ENCODE assay signal across 14 cellular contexts in genomic region chr9:127855522-127855921, GRCh38. TPM values are rescaled to one million over a fixed set of nuclear protein-coding genes. Genes with fewer than 3 reads are reported as not detected.
DNase-seq lines count a peak whose midpoint lies in the region; ATAC-seq and TF ChIP-seq lines count a peak whose summit lies in the region.
"Had no signal": no experiment of that assay in that cellular context is flagged by ENCODE, and none has a peak within 500 bp of the region (broad histone marks: within the 10 kb centered on the region; RNA-seq: fewer than 3 reads in every experiment).

No MANE protein-coding gene starts in this region.

- TF ChIP-seq CTCF in VCaP (conservative IDR thresholded peaks at IDR 0.05) (no peak), esophagus muscularis mucosa (IDR thresholded peaks at IDR 0.05) (no peak), gastrocnemius medialis (IDR thresholded peaks at IDR 0.05 in 4 of 5, conservative IDR thresholded peaks at IDR 0.05 in 1 of 5) (no peak), GM10266 (IDR thresholded peaks at IDR 0.05; ENCODE audit: control insufficient read depth, insufficient read depth, low read depth, missing control alignments) (no peak)

- peaks cover 0 to 30% (median 0%) of the 10 kb centered on the region in 4 donors for H3K36me3 ChIP-seq in esophagus muscularis mucosa
- no peaks in the 10 kb centered on the region for H3K36me3 ChIP-seq in gastrocnemius medialis

- H3K9me3 ChIP-seq in esophagus muscularis mucosa (no peaks in the 10 kb centered on the region), gastrocnemius medialis (no peaks in the 10 kb centered on the region)
- H3K9me3 ChIP-seq: A549 had no signal

- in situ Hi-C loops in gastrocnemius medialis (cut with MboI; ENCODE audit: low sequenced_read_pairs in 4 of 4), result no loop called here

- TF ChIP-seq POLR2A in esophagus muscularis mucosa (IDR thresholded peaks at IDR 0.05; ENCODE audit: low read depth) (no peak), gastrocnemius medialis (IDR thresholded peaks at IDR 0.05) (no peak)

- no peak for ATAC-seq in activated CD4-positive, alpha-beta T cell treated with anti-CD3 and anti-CD28 coated beads for 36 hours
- no peak for ATAC-seq in gastrocnemius medialis
- ATAC-seq: A549, sciatic nerve had no signal

- no peaks in the 10 kb centered on the region for H3K27me3 Mint-ChIP-seq in activated CD4-positive, alpha-beta T cell treated with anti-CD3 and anti-CD28 coated beads, Interleukin-2, amount 10 ng/mL, durations not matched to agents 24 days and 14 days
- H3K27me3 Mint-ChIP-seq in activated CD4-positive, alpha-beta T cell treated with anti-CD3 and anti-CD28 coated beads for 36 hours, result no peaks in the 10 kb centered on the region

- intact Hi-C loops in activated CD4-positive, alpha-beta T cell treated with anti-CD3 and anti-CD28 coated beads, Interleukin-2, amount 10 ng/mL, durations not matched to agents 24 days and 14 days (cut with micrococcal nuclease), result no loop called here
- intact Hi-C loops in activated CD4-positive, alpha-beta T cell treated with anti-CD3 and anti-CD28 coated beads for 36 hours (cut with DNase I, micrococcal nuclease), result no loop called here
- intact Hi-C loops in esophagus muscularis mucosa (cut with DNase I), result loop anchor here (5.0 kb wide), 1 partner anchor 43 kb away; no protein-coding TSS in a partner anchor
- intact Hi-C loops in gastrocnemius medialis (cut with DNase I; ENCODE audit: low total_unique reads), result no loop called here

- H3K27me3 ChIP-seq in esophagus muscularis mucosa (peaks cover 0 to 8% (median 0%) of the 10 kb centered on the region in 4 donors), gastrocnemius medialis (no peaks in the 10 kb centered on the region)

- peak overlapping the region; percentile 92 for H3K27ac ChIP-seq in VCaP
- H3K27ac ChIP-seq in esophagus muscularis mucosa (replicated peaks in 1 of 4), result peak overlapping the region in 3 of 4 donors; percentile 80 to 86 (median 86)
- H3K27ac ChIP-seq in gastrocnemius medialis, result peak overlapping the region in 3 of 4 donors; percentile 69 to 80 (median 78)
- H3K27ac ChIP-seq: A549 had no signal

- CTCF ChIA-PET in activated CD4-positive, alpha-beta T cell treated with anti-CD3 and anti-CD28 coated beads for 36 hours (lab: Charles Lee), result interaction anchor here (0.7 to 3.2 kb wide), 5 partner anchors 9 to 330 kb away, joined by 3 to 14 read pairs (median 3); no protein-coding TSS in a partner anchor

- TF ChIP-seq EP300 in esophagus muscularis mucosa (IDR thresholded peaks at IDR 0.05), result no peak

- peaks cover 15% of the 10 kb centered on the region for H3K36me3 Mint-ChIP-seq in activated CD4-positive, alpha-beta T cell treated with anti-CD3 and anti-CD28 coated beads, Interleukin-2, amount 10 ng/mL, durations not matched to agents 24 days and 14 days (ENCODE audit: low read depth)
- peaks cover 11% of the 10 kb centered on the region for H3K36me3 Mint-ChIP-seq in activated CD4-positive, alpha-beta T cell treated with anti-CD3 and anti-CD28 coated beads for 36 hours (ENCODE audit: low read depth)
- H3K36me3 Mint-ChIP-seq: IgD-negative memory B cell had no signal

- H3K9me3 Mint-ChIP-seq in activated CD4-positive, alpha-beta T cell treated with anti-CD3 and anti-CD28 coated beads, Interleukin-2, amount 10 ng/mL, durations not matched to agents 24 days and 14 days, result peaks cover 1% of the 10 kb centered on the region
- peaks cover 2% of the 10 kb centered on the region for H3K9me3 Mint-ChIP-seq in activated CD4-positive, alpha-beta T cell treated with anti-CD3 and anti-CD28 coated beads for 36 hours (ENCODE audit: low read depth)

- peak overlapping the region; percentile 48 for H3K4me3 Mint-ChIP-seq in activated CD4-positive, alpha-beta T cell treated with anti-CD3 and anti-CD28 coated beads, Interleukin-2, amount 10 ng/mL, durations not matched to agents 24 days and 14 days
- no peak overlapping the region for H3K4me3 Mint-ChIP-seq in activated CD4-positive, alpha-beta T cell treated with anti-CD3 and anti-CD28 coated beads for 36 hours
- H3K4me3 Mint-ChIP-seq: IgD-negative memory B cell had no signal

- H3K4me1 ChIP-seq in esophagus muscularis mucosa (peaks cover 58 to 76% (median 66%) of the 10 kb centered on the region in 4 donors), gastrocnemius medialis (peaks cover 18 to 25% of the 10 kb centered on the region in 2 donors)
- H3K4me1 ChIP-seq: A549 had no signal

- POLR2A ChIA-PET in activated CD4-positive, alpha-beta T cell treated with anti-CD3 and anti-CD28 coated beads for 36 hours (lab: Charles Lee), result interaction anchor here (1.9 kb wide), 1 partner anchor 9 kb away, joined by 7 read pairs; no protein-coding TSS in a partner anchor

- no peak overlapping the region for H3K4me3 ChIP-seq in esophagus muscularis mucosa
- H3K4me3 ChIP-seq in gastrocnemius medialis, result no peak overlapping the region
- H3K4me3 ChIP-seq: A549 had no signal

- H3K27ac Mint-ChIP-seq in activated CD4-positive, alpha-beta T cell treated with anti-CD3 and anti-CD28 coated beads, Interleukin-2, amount 10 ng/mL, durations not matched to agents 24 days and 14 days, result peak overlapping the region; percentile 58
- no peak overlapping the region for H3K27ac Mint-ChIP-seq in activated CD4-positive, alpha-beta T cell treated with anti-CD3 and anti-CD28 coated beads for 36 hours

- no peak for DNase-seq in activated CD4-positive, alpha-beta T cell treated with anti-CD3 and anti-CD28 coated beads, Interleukin-2, amount 10 ng/mL, durations not matched to agents 24 days and 14 days
- no peak for DNase-seq in activated CD4-positive, alpha-beta T cell treated with anti-CD3 and anti-CD28 coated beads for 36 hours
- no peak for DNase-seq in esophagus muscularis mucosa (ENCODE audit: extremely low spot score)
- DNase-seq in gastrocnemius medialis, result no peak
- no peak for DNase-seq in GM10266 (ENCODE audit: extremely low spot score)
- no peak for DNase-seq in NCI-H345 (lab: John Stamatoyannopoulos, UW)
- no peak for DNase-seq in Kasumi-1 (lab: John Stamatoyannopoulos, UW)
- DNase-seq: NCI-H1105 treated with DMSO at 0.1 percent for 48 hours; NCI-H226; stimulated activated CD4-positive, alpha-beta T cell treated with anti-CD3 and anti-CD28 coated beads, Interleukin-4, amount 100 ng/mL, for 1 hour had no signal

- peaks cover 22% of the 10 kb centered on the region for H3K4me1 Mint-ChIP-seq in activated CD4-positive, alpha-beta T cell treated with anti-CD3 and anti-CD28 coated beads, Interleukin-2, amount 10 ng/mL, durations not matched to agents 24 days and 14 days
- peaks cover 23% of the 10 kb centered on the region for H3K4me1 Mint-ChIP-seq in activated CD4-positive, alpha-beta T cell treated with anti-CD3 and anti-CD28 coated beads for 36 hours

- WGBS in esophagus muscularis mucosa, result 94% methylated on average over 5 of the region's 5 CpGs

RNA-seq across cellular contexts. Expression of gene ENG, which starts 1.1 kb away (rescaled TPM):
- 29.9 and 32.4 TPM in 2 replicates for total RNA-seq in activated CD4-positive, alpha-beta T cell treated with anti-CD3 and anti-CD28 coated beads, Interleukin-2, amount 10 ng/mL, durations not matched to agents 24 days and 14 days
- 10 to 100 TPM; 13.9 to 15.2 TPM for total RNA-seq in activated CD4-positive, alpha-beta T cell treated with anti-CD3 and anti-CD28 coated beads for 36 hours
- total RNA-seq in esophagus muscularis mucosa (10 to 100 TPM; 36.5 to 91.2 (median 78.3) TPM), gastrocnemius medialis (10 to 100 TPM; 27.4 to 49.8 (median 32.6) TPM)

RNA-seq across cellular contexts. Expression of gene AK1, which starts 22.0 kb away (rescaled TPM):
- 18.0 and 19.9 TPM in 2 replicates for total RNA-seq in activated CD4-positive, alpha-beta T cell treated with anti-CD3 and anti-CD28 coated beads, Interleukin-2, amount 10 ng/mL, durations not matched to agents 24 days and 14 days
- 10 to 100 TPM; 14.5 to 23.9 TPM for total RNA-seq in activated CD4-positive, alpha-beta T cell treated with anti-CD3 and anti-CD28 coated beads for 36 hours
- total RNA-seq in esophagus muscularis mucosa (10 to 100 TPM; 37.4 to 75.0 (median 56.0) TPM), gastrocnemius medialis (100 to 1,000 TPM; 240 to 489 (median 359) TPM)

RNA-seq across cellular contexts. Expression of gene ST6GALNAC6, which starts 43.9 kb away (rescaled TPM):
- 53.3 and 61.2 TPM in 2 replicates for total RNA-seq in activated CD4-positive, alpha-beta T cell treated with anti-CD3 and anti-CD28 coated beads, Interleukin-2, amount 10 ng/mL, durations not matched to agents 24 days and 14 days
- total RNA-seq in activated CD4-positive, alpha-beta T cell treated with anti-CD3 and anti-CD28 coated beads for 36 hours, result 10 to 100 TPM; 46.3 to 63.3 TPM
- 100 to 1,000 TPM in 3 of 4 donors, 10 to 100 TPM in 1; 95.9 to 169 (median 125) TPM for total RNA-seq in esophagus muscularis mucosa
- total RNA-seq in gastrocnemius medialis, result 10 to 100 TPM; 46.7 to 69.3 (median 56.9) TPM

RNA-seq across cellular contexts. Expression of gene FPGS, which starts 52.8 kb away (rescaled TPM):
- total RNA-seq in activated CD4-positive, alpha-beta T cell treated with anti-CD3 and anti-CD28 coated beads, Interleukin-2, amount 10 ng/mL, durations not matched to agents 24 days and 14 days, result 126 and 128 TPM in 2 replicates
- total RNA-seq in activated CD4-positive, alpha-beta T cell treated with anti-CD3 and anti-CD28 coated beads for 36 hours, result 10 to 100 TPM; 71.9 to 80.4 TPM
- 10 to 100 TPM; 36.1 to 56.3 (median 50.1) TPM for total RNA-seq in esophagus muscularis mucosa
- 10 to 100 TPM; 36.4 to 87.6 (median 47.7) TPM for total RNA-seq in gastrocnemius medialis
